1 cellular context compared by ENCODE assay signal in the genomic region with DNA sequence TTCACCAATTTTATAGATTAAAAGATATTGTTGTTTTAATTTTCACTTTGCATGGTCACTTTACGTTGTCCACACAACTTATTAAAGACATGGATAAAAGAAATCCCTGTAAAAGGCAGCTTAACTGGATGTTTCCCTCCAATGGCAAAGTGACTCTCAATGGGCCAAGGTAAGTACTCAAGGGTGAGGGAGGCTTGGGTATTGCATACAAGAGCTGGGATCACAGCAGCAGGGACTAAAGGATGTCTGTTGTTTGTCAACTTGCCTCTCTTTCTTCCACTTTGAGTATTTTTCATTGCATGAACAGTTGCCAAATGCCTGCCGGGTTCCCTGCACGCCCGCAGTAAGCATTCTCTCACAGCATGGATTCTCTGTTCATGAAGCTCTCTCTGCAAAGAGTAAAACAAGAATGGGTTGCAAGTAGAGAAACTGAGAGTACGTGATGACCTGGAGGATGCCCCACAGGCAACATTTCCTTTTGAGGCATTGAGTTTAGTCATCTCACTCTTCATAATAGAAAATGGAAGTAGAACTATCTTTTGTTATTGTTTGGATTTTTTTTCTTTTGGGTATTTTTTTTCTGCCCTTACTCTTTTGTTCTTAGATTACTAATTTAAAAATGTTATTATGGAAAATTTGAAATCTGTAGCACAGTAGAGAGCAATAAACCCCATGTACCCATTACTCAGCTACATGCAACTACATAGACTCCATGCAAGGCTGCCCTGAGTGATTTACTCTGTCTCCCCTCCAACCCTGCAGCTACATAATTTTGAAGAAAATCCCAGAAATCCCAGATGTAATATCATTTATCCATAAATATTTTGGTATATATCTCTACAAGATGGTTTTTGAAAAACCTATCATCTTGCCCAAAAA.
TF ChIP-seq lines count a peak whose summit lies in the region.

No MANE protein-coding gene starts in this region.

TF ChIP-seq in GM12878, 131 proteins besides CTCF, POLR2A, EP300 and RAD21 (continued from another document):
- TF ChIP-seq, protein P1, sequence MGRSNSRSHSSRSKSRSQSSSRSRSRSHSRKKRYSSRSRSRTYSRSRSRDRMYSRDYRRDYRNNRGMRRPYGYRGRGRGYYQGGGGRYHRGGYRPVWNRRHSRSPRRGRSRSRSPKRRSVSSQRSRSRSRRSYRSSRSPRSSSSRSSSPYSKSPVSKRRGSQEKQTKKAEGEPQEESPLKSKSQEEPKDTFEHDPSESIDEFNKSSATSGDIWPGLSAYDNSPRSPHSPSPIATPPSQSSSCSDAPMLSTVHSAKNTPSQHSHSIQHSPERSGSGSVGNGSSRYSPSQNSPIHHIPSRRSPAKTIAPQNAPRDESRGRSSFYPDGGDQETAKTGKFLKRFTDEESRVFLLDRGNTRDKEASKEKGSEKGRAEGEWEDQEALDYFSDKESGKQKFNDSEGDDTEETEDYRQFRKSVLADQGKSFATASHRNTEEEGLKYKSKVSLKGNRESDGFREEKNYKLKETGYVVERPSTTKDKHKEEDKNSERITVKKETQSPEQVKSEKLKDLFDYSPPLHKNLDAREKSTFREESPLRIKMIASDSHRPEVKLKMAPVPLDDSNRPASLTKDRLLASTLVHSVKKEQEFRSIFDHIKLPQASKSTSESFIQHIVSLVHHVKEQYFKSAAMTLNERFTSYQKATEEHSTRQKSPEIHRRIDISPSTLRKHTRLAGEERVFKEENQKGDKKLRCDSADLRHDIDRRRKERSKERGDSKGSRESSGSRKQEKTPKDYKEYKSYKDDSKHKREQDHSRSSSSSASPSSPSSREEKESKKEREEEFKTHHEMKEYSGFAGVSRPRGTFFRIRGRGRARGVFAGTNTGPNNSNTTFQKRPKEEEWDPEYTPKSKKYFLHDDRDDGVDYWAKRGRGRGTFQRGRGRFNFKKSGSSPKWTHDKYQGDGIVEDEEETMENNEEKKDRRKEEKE (IDR thresholded peaks at IDR 0.05), result no peak
- TF ChIP-seq ZNF384 (IDR thresholded peaks at IDR 0.05; ENCODE audit: borderline replicate concordance, low read depth, low read length), result peak; percentile 84
- TF ChIP-seq POLR2AphosphoS5 (IDR thresholded peaks at IDR 0.05; ENCODE audit: low read length), result no peak
- TF ChIP-seq, protein P2, sequence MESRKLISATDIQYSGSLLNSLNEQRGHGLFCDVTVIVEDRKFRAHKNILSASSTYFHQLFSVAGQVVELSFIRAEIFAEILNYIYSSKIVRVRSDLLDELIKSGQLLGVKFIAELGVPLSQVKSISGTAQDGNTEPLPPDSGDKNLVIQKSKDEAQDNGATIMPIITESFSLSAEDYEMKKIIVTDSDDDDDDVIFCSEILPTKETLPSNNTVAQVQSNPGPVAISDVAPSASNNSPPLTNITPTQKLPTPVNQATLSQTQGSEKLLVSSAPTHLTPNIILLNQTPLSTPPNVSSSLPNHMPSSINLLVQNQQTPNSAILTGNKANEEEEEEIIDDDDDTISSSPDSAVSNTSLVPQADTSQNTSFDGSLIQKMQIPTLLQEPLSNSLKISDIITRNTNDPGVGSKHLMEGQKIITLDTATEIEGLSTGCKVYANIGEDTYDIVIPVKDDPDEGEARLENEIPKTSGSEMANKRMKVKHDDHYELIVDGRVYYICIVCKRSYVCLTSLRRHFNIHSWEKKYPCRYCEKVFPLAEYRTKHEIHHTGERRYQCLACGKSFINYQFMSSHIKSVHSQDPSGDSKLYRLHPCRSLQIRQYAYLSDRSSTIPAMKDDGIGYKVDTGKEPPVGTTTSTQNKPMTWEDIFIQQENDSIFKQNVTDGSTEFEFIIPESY (IDR thresholded peaks at IDR 0.05), result no peak
- no peak for TF ChIP-seq NRF1 (conservative IDR thresholded peaks at IDR 0.05; ENCODE audit: low read depth, low read length)
- TF ChIP-seq HDGF (IDR thresholded peaks at IDR 0.05), result no peak
- TF ChIP-seq, protein P3, sequence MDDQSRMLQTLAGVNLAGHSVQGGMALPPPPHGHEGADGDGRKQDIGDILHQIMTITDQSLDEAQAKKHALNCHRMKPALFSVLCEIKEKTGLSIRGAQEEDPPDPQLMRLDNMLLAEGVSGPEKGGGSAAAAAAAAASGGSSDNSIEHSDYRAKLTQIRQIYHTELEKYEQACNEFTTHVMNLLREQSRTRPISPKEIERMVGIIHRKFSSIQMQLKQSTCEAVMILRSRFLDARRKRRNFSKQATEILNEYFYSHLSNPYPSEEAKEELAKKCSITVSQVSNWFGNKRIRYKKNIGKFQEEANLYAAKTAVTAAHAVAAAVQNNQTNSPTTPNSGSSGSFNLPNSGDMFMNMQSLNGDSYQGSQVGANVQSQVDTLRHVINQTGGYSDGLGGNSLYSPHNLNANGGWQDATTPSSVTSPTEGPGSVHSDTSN (IDR thresholded peaks at IDR 0.05; ENCODE audit: insufficient replicate concordance, low read depth, low read length), result no peak
- TF ChIP-seq WRNIP1 (IDR thresholded peaks at IDR 0.05; ENCODE audit: borderline replicate concordance, low read depth, low read length), result no peak
- TF ChIP-seq, protein P4, sequence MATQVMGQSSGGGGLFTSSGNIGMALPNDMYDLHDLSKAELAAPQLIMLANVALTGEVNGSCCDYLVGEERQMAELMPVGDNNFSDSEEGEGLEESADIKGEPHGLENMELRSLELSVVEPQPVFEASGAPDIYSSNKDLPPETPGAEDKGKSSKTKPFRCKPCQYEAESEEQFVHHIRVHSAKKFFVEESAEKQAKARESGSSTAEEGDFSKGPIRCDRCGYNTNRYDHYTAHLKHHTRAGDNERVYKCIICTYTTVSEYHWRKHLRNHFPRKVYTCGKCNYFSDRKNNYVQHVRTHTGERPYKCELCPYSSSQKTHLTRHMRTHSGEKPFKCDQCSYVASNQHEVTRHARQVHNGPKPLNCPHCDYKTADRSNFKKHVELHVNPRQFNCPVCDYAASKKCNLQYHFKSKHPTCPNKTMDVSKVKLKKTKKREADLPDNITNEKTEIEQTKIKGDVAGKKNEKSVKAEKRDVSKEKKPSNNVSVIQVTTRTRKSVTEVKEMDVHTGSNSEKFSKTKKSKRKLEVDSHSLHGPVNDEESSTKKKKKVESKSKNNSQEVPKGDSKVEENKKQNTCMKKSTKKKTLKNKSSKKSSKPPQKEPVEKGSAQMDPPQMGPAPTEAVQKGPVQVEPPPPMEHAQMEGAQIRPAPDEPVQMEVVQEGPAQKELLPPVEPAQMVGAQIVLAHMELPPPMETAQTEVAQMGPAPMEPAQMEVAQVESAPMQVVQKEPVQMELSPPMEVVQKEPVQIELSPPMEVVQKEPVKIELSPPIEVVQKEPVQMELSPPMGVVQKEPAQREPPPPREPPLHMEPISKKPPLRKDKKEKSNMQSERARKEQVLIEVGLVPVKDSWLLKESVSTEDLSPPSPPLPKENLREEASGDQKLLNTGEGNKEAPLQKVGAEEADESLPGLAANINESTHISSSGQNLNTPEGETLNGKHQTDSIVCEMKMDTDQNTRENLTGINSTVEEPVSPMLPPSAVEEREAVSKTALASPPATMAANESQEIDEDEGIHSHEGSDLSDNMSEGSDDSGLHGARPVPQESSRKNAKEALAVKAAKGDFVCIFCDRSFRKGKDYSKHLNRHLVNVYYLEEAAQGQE (IDR thresholded peaks at IDR 0.05; ENCODE audit: low read depth, low read length), result no peak
- TF ChIP-seq, protein P5, sequence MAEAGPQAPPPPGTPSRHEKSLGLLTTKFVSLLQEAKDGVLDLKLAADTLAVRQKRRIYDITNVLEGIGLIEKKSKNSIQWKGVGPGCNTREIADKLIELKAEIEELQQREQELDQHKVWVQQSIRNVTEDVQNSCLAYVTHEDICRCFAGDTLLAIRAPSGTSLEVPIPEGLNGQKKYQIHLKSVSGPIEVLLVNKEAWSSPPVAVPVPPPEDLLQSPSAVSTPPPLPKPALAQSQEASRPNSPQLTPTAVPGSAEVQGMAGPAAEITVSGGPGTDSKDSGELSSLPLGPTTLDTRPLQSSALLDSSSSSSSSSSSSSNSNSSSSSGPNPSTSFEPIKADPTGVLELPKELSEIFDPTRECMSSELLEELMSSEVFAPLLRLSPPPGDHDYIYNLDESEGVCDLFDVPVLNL (IDR thresholded peaks at IDR 0.05; ENCODE audit: low read depth, low read length), result no peak
- no peak for TF ChIP-seq RCOR1 (conservative IDR thresholded peaks at IDR 0.05; ENCODE audit: low read depth, low read length)
- TF ChIP-seq, protein P6, sequence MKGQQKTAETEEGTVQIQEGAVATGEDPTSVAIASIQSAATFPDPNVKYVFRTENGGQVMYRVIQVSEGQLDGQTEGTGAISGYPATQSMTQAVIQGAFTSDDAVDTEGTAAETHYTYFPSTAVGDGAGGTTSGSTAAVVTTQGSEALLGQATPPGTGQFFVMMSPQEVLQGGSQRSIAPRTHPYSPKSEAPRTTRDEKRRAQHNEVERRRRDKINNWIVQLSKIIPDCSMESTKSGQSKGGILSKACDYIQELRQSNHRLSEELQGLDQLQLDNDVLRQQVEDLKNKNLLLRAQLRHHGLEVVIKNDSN (IDR thresholded peaks at IDR 0.05; ENCODE audit: borderline replicate concordance, extremely low read length, insufficient read depth, low read depth, low read length), result no peak
- no peak for TF ChIP-seq SMC3 (IDR thresholded peaks at IDR 0.05; ENCODE audit: borderline replicate concordance, low read length)
- peak; percentile 73; the same call in 1 of the 2 replicates for TF ChIP-seq TBL1XR1 (IDR thresholded peaks at IDR 0.05; ENCODE audit: low read depth, low read length)
